In the genomic region with DNA sequence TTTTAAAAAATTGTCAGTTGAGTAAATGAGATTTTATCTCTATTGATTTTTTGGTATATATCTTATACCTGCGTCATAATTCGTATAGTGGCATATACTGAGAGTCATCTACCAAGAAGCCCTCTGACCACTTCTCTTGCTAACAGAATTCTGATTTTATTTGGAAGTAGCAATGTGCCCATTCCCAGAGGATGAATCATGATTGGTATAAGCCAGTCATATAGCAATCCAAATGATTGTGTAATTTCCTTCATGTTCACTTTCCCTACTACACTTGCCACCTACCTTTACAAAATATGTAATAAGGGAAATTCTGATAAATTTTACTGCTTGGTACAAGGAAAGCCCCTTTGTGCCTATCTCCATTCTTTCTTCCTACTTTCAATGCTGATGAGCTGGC, we compare ENCODE assay signal across 22 cellular contexts. TPM values are rescaled to one million over a fixed set of nuclear protein-coding genes. Genes with fewer than 3 reads are reported as not detected.
DNase-seq lines count a peak whose midpoint lies in the region; ATAC-seq and TF ChIP-seq lines count a peak whose summit lies in the region.
"Had no signal": no experiment of that assay in that cellular context is flagged by ENCODE, and none has a peak within 500 bp of the region (broad histone marks: within the 10 kb centered on the region; RNA-seq: fewer than 3 reads in every experiment).

No MANE protein-coding gene starts in this region.

- no peak for TF ChIP-seq POLR2A in spleen (IDR thresholded peaks at IDR 0.05)

- 91 to 96% (median 95%) methylated on average over 2 of the region's 2 CpGs for WGBS in spleen, 5 donors

- H3K4me2 ChIP-seq in skeletal muscle satellite cell (ENCODE audit: low read length) = peak overlapping the region; percentile 25
- H3K4me2 ChIP-seq: hepatocyte had no signal

- no peak overlapping the region for H3K4me3 ChIP-seq in RWPE2 (ENCODE audit: severe bottlenecking)
- H3K4me3 ChIP-seq in skeletal muscle satellite cell (ENCODE audit: low read length) = no peak overlapping the region
- H3K4me3 ChIP-seq in spleen = no peak overlapping the region
- H3K4me3 ChIP-seq: hepatocyte, psoas muscle, SJSA1, thyroid gland had no signal

- H3K27ac ChIP-seq in RWPE2 (ENCODE audit: poor library complexity, severe bottlenecking) = peak overlapping the region; percentile 68
- H3K27ac ChIP-seq in spleen = no peak overlapping the region
- H3K27ac ChIP-seq: hepatocyte, psoas muscle, SJSA1, thyroid gland had no signal

- DNase-seq in HPDE6-E6E7 (ENCODE audit: extremely low spot score) (peak; percentile 11), RWPE2 (ENCODE audit: low spot score) (no peak), fibroblast of gingiva (ENCODE audit: low read depth) (peak; percentile 30), spleen (no peak)
- DNase-seq in activated CD8-positive, alpha-beta memory T cell treated with anti-CD3 and anti-CD28 coated beads, Interleukin-2, amount 50 U/mL, for 48 hours = no peak
- DNase-seq: activated CD4-positive, alpha-beta T cell treated with anti-CD3 and anti-CD28 coated beads for 1 hour; activated CD8-positive, alpha-beta memory T cell treated with anti-CD3 and anti-CD28 coated beads, Interleukin-2, amount 10 ng/mL, durations not matched to agents 7 days and 5 days; activated gamma-delta T cell treated with Interleukin-2 at 50 U/mL for 16 hours; anterior cingulate cortex; cortex of kidney; erythroblast; GF-D8; H7; kidney glomerular epithelial cell; NCI-H2227 treated with DMSO at 0.1 percent for 48 hours; nephron progenitor cell; psoas muscle; thyroid gland had no signal

- peaks cover 12% of the 10 kb centered on the region for H3K4me1 ChIP-seq in RWPE2 (ENCODE audit: insufficient read depth, poor library complexity, severe bottlenecking)
- H3K4me1 ChIP-seq in skeletal muscle satellite cell (ENCODE audit: control insufficient read depth, insufficient read depth, low read length) = peaks cover 7% of the 10 kb centered on the region
- no peaks in the 10 kb centered on the region for H3K4me1 ChIP-seq in spleen
- H3K4me1 ChIP-seq: psoas muscle, thyroid gland had no signal

- no peak overlapping the region for H3K9ac ChIP-seq in skeletal muscle satellite cell (ENCODE audit: low read depth, low read length)

- TF ChIP-seq CTCF in RWPE2 (IDR thresholded peaks at IDR 0.05; ENCODE audit: poor library complexity, severe bottlenecking) = no peak
- TF ChIP-seq CTCF in spleen (IDR thresholded peaks at IDR 0.05 in 8 of 11, conservative IDR thresholded peaks at IDR 0.05 in 3 of 11) = no peak

- H3K36me3 ChIP-seq in RWPE2 (ENCODE audit: low read depth) = no peaks in the 10 kb centered on the region
- H3K36me3 ChIP-seq in skeletal muscle satellite cell (ENCODE audit: insufficient read depth, low read length) = no peaks in the 10 kb centered on the region
- no peaks in the 10 kb centered on the region for H3K36me3 ChIP-seq in spleen
- H3K36me3 ChIP-seq: SJSA1, thyroid gland had no signal

- H3K27me3 ChIP-seq in RWPE2 (ENCODE audit: insufficient read depth, poor library complexity, severe bottlenecking) (no peaks in the 10 kb centered on the region), skeletal muscle satellite cell (ENCODE audit: control insufficient read depth, insufficient read depth, low read length) (no peaks in the 10 kb centered on the region), spleen (replicated peaks in 1 of 7) (no peaks in the 10 kb centered on the region)
- H3K27me3 ChIP-seq: hepatocyte, SJSA1, thyroid gland had no signal

- peak; percentile 99 for ATAC-seq in RWPE2 (ENCODE audit: low read depth)
- ATAC-seq in GM18907 (IDR thresholded peaks at IDR 0.05; ENCODE audit: unreplicated experiment) = no peak
- ATAC-seq: activated CD8-positive, alpha-beta memory T cell treated with anti-CD3 and anti-CD28 coated beads, Interleukin-2, amount 10 ng/mL, durations not matched to agents 7 days and 5 days; psoas muscle had no signal

- intact Hi-C loops in spleen (cut with DNase I; ENCODE audit: low total_unique reads) = no loop called here

- H3K9me3 ChIP-seq in RWPE2 (ENCODE audit: severe bottlenecking) = no peaks in the 10 kb centered on the region
- no peaks in the 10 kb centered on the region for H3K9me3 ChIP-seq in skeletal muscle satellite cell (replicated peaks; ENCODE audit: low read length)
- H3K9me3 ChIP-seq in spleen = no peaks in the 10 kb centered on the region
- H3K9me3 ChIP-seq: psoas muscle, SJSA1, thyroid gland had no signal

RNA-seq across cellular contexts. Expression of a gene that starts 16.1 kb away (rescaled TPM):
- total RNA-seq in skeletal muscle satellite cell (2012; rRNA removed) = 12.2 and 13.4 TPM in 2 replicates
- total RNA-seq in spleen = 10 to 100 TPM; 18.6 to 38.9 (median 22.9) TPM
- polyA plus RNA-seq in spleen = 1 to 10 TPM in 1 of 3 donors, under 1 TPM in 2; 0.36 to 1.4 (median 0.70) TPM

Comparison
In these comparisons a context has a peak if more than half of its experiments do, and no peak if none do; other contexts are left out.
1. DNase-seq: peak in HPDE6-E6E7 (single experiment) and fibroblast of gingiva (single experiment); none in RWPE2 (single experiment), spleen (single experiment) and activated CD8-positive, alpha-beta memory T cell treated with anti-CD3 and anti-CD28 coated beads, Interleukin-2, amount 50 U/mL, for 48 hours (single experiment).